10 cellular contexts compared by ENCODE assay signal in the genomic region with DNA sequence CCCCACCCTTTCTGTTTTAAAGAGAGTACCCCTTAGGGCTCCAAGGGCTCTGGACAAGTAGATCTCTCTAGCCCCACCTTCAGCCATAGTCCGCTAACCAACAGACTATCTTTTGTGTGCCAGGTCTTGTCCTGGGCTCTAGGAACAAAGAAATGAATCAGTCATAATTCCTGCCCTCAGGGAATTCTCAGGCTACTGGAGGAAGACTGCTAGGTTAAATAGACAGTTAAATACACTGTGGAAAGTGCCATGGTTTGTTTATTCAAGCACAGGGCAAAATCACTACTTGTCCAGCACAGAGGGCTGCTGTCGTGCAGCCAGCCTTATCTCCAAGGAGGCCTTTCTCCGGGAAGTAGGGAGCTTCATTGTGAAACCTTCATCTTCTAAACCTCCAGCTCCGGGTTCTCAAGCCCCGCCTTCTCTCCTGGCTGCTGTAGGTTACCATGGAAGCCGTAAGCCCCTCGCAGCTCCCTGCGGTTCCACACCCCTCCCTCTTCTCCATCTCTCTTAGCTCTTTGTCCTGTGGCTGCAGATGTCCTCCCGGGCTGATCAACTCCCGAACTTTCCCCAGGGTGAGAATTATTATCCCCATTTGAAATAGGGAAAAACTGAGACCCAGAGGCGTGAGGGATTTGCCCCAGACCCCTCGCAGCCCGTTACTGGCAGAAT. TPM values are rescaled to one million over a fixed set of nuclear protein-coding genes. Genes with fewer than 3 reads are reported as not detected.
A peak's percentile ranks its signal among the peaks of the same experiment; 100 is the strongest.
DNase-seq lines count a peak whose midpoint lies in the region; ATAC-seq and TF ChIP-seq lines count a peak whose summit lies in the region.
"Had no signal": no experiment of that assay in that cellular context is flagged by ENCODE, and none has a peak within 500 bp of the region (broad histone marks: within the 10 kb centered on the region; RNA-seq: fewer than 3 reads in every experiment).

No MANE protein-coding gene starts in this region.

- H3K4me3 Mint-ChIP-seq in endodermal cell (peak overlapping the region; percentile 34), neural progenitor cell (peak overlapping the region; percentile 81)
- no peak overlapping the region for H3K4me3 Mint-ChIP-seq in activated T-cell treated with anti-CD3 and anti-CD28 coated beads, Interleukin-2, amount 50 U/mL, for 4 hours

- DNase-seq in EL: peak; percentile 85
- DNase-seq in NCI-H2081 treated with DMSO at 0.1 percent for 48 hours (lab: John Stamatoyannopoulos, UW): peak; percentile 20
- DNase-seq in endodermal cell: peak; percentile 90
- DNase-seq in neural progenitor cell (ENCODE audit: low spot score): peak; percentile 94
- DNase-seq in activated T-cell treated with anti-CD3 and anti-CD28 coated beads, Interleukin-2, amount 50 U/mL, for 4 hours: no peak
- no peak for DNase-seq in T-helper 1 cell
- DNase-seq: activated naive CD4-positive, alpha-beta T cell treated with anti-CD3 and anti-CD28 coated beads, Interleukin-2, amount 50 U/mL, for 16 hours; MM.1S had no signal

- H3K27me3 Mint-ChIP-seq in endodermal cell (ENCODE audit: insufficient read depth): no peaks in the 10 kb centered on the region
- peaks cover 7% of the 10 kb centered on the region for H3K27me3 Mint-ChIP-seq in neural progenitor cell (ENCODE audit: insufficient read depth, low read depth)
- no peaks in the 10 kb centered on the region for H3K27me3 Mint-ChIP-seq in activated T-cell treated with anti-CD3 and anti-CD28 coated beads, Interleukin-2, amount 50 U/mL, for 4 hours (ENCODE audit: low read depth)

- H3K9me3 ChIP-seq in endodermal cell (ENCODE audit: control insufficient read depth, low read length): no peaks in the 10 kb centered on the region
- H3K9me3 ChIP-seq in neural progenitor cell (ENCODE audit: low read depth): no peaks in the 10 kb centered on the region

- H3K36me3 ChIP-seq in endodermal cell (ENCODE audit: control insufficient read depth, insufficient read depth, low read length): no peaks in the 10 kb centered on the region
- no peaks in the 10 kb centered on the region for H3K36me3 ChIP-seq in neural progenitor cell

- TF ChIP-seq CTCF in endodermal cell (conservative IDR thresholded peaks at IDR 0.05) (no peak), neural progenitor cell (IDR thresholded peaks at IDR 0.05) (peak; percentile 12)

- ATAC-seq in GM18502 (IDR thresholded peaks at IDR 0.05; ENCODE audit: poor library complexity, unreplicated experiment) (no peak), GM18517 (IDR thresholded peaks at IDR 0.05; ENCODE audit: unreplicated experiment) (no peak)
- no peak for ATAC-seq in activated T-cell treated with anti-CD3 and anti-CD28 coated beads, Interleukin-2, amount 50 U/mL, for 4 hours

- H3K36me3 Mint-ChIP-seq in endodermal cell (ENCODE audit: low read depth): no peaks in the 10 kb centered on the region
- no peaks in the 10 kb centered on the region for H3K36me3 Mint-ChIP-seq in neural progenitor cell
- peaks cover 10% of the 10 kb centered on the region for H3K36me3 Mint-ChIP-seq in activated T-cell treated with anti-CD3 and anti-CD28 coated beads, Interleukin-2, amount 50 U/mL, for 4 hours (ENCODE audit: insufficient read depth)

- H3K4me2 ChIP-seq in neural progenitor cell: peak overlapping the region; percentile 63

- H3K27ac ChIP-seq in endodermal cell (ENCODE audit: low read depth, low read length) (peak overlapping the region; percentile 95), neural progenitor cell (peak overlapping the region; percentile 78)

- H3F3A ChIP-seq in neural progenitor cell (ENCODE audit: low read depth): peaks cover 59% of the 10 kb centered on the region

- no peaks in the 10 kb centered on the region for H3K27me3 ChIP-seq in endodermal cell (ENCODE audit: control insufficient read depth, insufficient read depth, low read length, poor library complexity, severe bottlenecking)
- H3K27me3 ChIP-seq in neural progenitor cell: no peaks in the 10 kb centered on the region

- H3K4me1 Mint-ChIP-seq in endodermal cell: peaks cover 40% of the 10 kb centered on the region
- H3K4me1 Mint-ChIP-seq in neural progenitor cell: peaks cover 66% of the 10 kb centered on the region
- peaks cover 18% of the 10 kb centered on the region for H3K4me1 Mint-ChIP-seq in activated T-cell treated with anti-CD3 and anti-CD28 coated beads, Interleukin-2, amount 50 U/mL, for 4 hours (ENCODE audit: low read depth)

- H3K9ac ChIP-seq in endodermal cell (ENCODE audit: extremely low read depth, low read length, poor library complexity, severe bottlenecking) (no peak overlapping the region), neural progenitor cell (no peak overlapping the region)

- no peak overlapping the region for H3K4me3 ChIP-seq in endodermal cell (ENCODE audit: low read length)
- H3K4me3 ChIP-seq in neural progenitor cell: peak overlapping the region; percentile 32

- no peaks in the 10 kb centered on the region for H4K20me1 ChIP-seq in neural progenitor cell (ENCODE audit: low read depth)

- H3K9me3 Mint-ChIP-seq in endodermal cell (no peaks in the 10 kb centered on the region), neural progenitor cell (no peaks in the 10 kb centered on the region)
- no peaks in the 10 kb centered on the region for H3K9me3 Mint-ChIP-seq in activated T-cell treated with anti-CD3 and anti-CD28 coated beads, Interleukin-2, amount 50 U/mL, for 4 hours

- peak overlapping the region; percentile 75 for H3K27ac Mint-ChIP-seq in endodermal cell
- peak overlapping the region; percentile 99 for H3K27ac Mint-ChIP-seq in neural progenitor cell

- 22 to 26% methylated on average over 8 to 13 of the region's 13 CpGs for WGBS in endodermal cell (ENCODE audit: insufficient coverage in 1 of 2, insufficient read length in 1 of 2), 2 experiments

- no peaks in the 10 kb centered on the region for H3K79me2 ChIP-seq in neural progenitor cell (ENCODE audit: low read depth)

- peak overlapping the region; percentile 53 for H2AFZ ChIP-seq in neural progenitor cell (replicated peaks)

- peaks cover 13% of the 10 kb centered on the region for H3K4me1 ChIP-seq in endodermal cell (ENCODE audit: control insufficient read depth, insufficient read depth, low read length)
- H3K4me1 ChIP-seq in neural progenitor cell: peaks cover 23% of the 10 kb centered on the region

RNA-seq across cellular contexts. Expression of gene SHISAL2A, which starts 29.8 kb away (rescaled TPM):
- total RNA-seq in endodermal cell (1 to 10 TPM; 1.5 to 5.3 TPM), neural progenitor cell (ENCODE audit: low replicate concordance) (0.11 and 0.87 TPM in 2 replicates)
- 1.1 TPM for polyA plus RNA-seq in endodermal cell (2013, experiment 1 of 2)
- polyA plus RNA-seq in endodermal cell (2013, experiment 2 of 2): 1.4 TPM
- total RNA-seq in activated T-cell treated with anti-CD3 and anti-CD28 coated beads, Interleukin-2, amount 50 U/mL, for 4 hours: 1 to 10 TPM; 4.9 to 7.5 (median 5.2) TPM

RNA-seq across cellular contexts. Expression of gene COA7, which starts 35.4 kb away (rescaled TPM):
- total RNA-seq in endodermal cell: 10 to 100 TPM; 23.5 to 29.9 TPM
- polyA plus RNA-seq in endodermal cell (2013, experiment 1 of 2): 14.3 TPM
- 12.6 TPM for polyA plus RNA-seq in endodermal cell (2013, experiment 2 of 2)
- total RNA-seq in neural progenitor cell (ENCODE audit: low replicate concordance): 10.9 and 13.0 TPM in 2 replicates
- total RNA-seq in activated T-cell treated with anti-CD3 and anti-CD28 coated beads, Interleukin-2, amount 50 U/mL, for 4 hours: 10 to 100 TPM; 35.3 to 45.1 (median 44.0) TPM

Comparison
In these comparisons a context has a peak if more than half of its experiments do, and no peak if none do; other contexts are left out.
1. DNase-seq: peak in EL (single experiment), NCI-H2081 treated with DMSO at 0.1 percent for 48 hours (single experiment), endodermal cell (single experiment) and neural progenitor cell (single experiment); none in activated T-cell treated with anti-CD3 and anti-CD28 coated beads, Interleukin-2, amount 50 U/mL, for 4 hours (single experiment) and T-helper 1 cell (0 of 5).